ENCODE assay signal across 30 cellular contexts in the genomic region with DNA sequence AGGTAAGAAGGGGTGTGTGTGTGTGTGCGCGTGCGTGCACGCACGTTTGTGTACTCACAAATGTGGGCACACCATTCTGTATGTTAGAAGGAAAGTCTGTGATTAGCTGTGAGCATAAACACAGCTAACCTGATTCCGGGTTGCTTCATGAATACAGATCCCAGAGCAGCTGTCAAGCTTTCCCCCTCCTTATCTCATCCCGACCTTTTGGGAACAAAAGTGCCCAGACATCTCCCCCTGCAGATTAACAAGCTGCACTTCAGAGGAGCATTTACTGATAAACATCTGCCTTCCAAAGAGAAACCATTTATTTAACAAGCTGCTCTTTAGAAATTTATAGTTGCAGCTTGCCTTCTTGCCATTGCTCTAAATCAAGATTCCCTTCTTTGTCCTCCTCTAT.
DNase-seq lines count a peak whose midpoint lies in the region; ATAC-seq, FAIRE-seq and TF ChIP-seq lines count a peak whose summit lies in the region.
"Had no signal": no experiment of that assay in that cellular context is flagged by ENCODE, and none has a peak within 500 bp of the region (broad histone marks: within the 10 kb centered on the region; RNA-seq: fewer than 3 reads in every experiment).

No MANE protein-coding gene starts in this region.

- no peak for FAIRE-seq in GM19239 (lab: Jason Lieb, UNC)
- FAIRE-seq: colon, H1, keratinocyte, RCC 7860 had no signal

- ATAC-seq in WTC11 = peak; percentile 43; the same call in 1 of the 2 replicates
- ATAC-seq: activated CD8-positive, alpha-beta memory T cell treated with anti-CD3 and anti-CD28 coated beads, Interleukin-2, amount 10 ng/mL, durations not matched to agents 7 days and 5 days; activated T-cell treated with anti-CD3 and anti-CD28 coated beads, Interleukin-2, amount 50 U/mL, for 72 hours; gastrocnemius medialis; lower lobe of right lung; T-helper 17 cell had no signal

- CTCF ChIA-PET in WTC11 (lab: Charles Lee) (interaction anchor here (0.8 kb wide), 1 partner anchor 135 kb away, joined by 3 read pairs; a partner anchor contains a TSS), MCF 10A (lab: Yijun Ruan, JAX) (interaction anchor here (0.7 to 0.8 kb wide), 2 partner anchors 9 to 98 kb away, joined by 3 read pairs; no protein-coding TSS in a partner anchor)

- H3K27ac ChIP-seq in mesodermal cell (ENCODE audit: low read depth, low read length, severe bottlenecking) = peak overlapping the region; percentile 33
- H3K27ac ChIP-seq: 22Rv1, esophagus squamous epithelium, gastrocnemius medialis, lower lobe of right lung, thyroid gland had no signal

- H3K9me3 ChIP-seq in mesodermal cell (ENCODE audit: control insufficient read depth, low read length) = peaks cover 10% of the 10 kb centered on the region
- H3K9me3 ChIP-seq: esophagus squamous epithelium, gastrocnemius medialis, lower lobe of right lung, thyroid gland had no signal

- no peak overlapping the region for H3K4me3 ChIP-seq in mesodermal cell (ENCODE audit: extremely low read depth, insufficient read depth, low read length, poor library complexity, severe bottlenecking)
- H3K4me3 ChIP-seq: esophagus squamous epithelium, gastrocnemius medialis, lower lobe of right lung, thyroid gland had no signal

- H3K4me1 ChIP-seq in mesodermal cell (ENCODE audit: control insufficient read depth, insufficient read depth, low read length, poor library complexity, severe bottlenecking) = peaks cover 19% of the 10 kb centered on the region
- H3K4me1 ChIP-seq: esophagus squamous epithelium, gastrocnemius medialis, lower lobe of right lung, thyroid gland had no signal

- 35 to 77% methylated on average over 2 to 7 of the region's 7 CpGs for WGBS in mesodermal cell (ENCODE audit: insufficient coverage in 2 of 2), 2 experiments

- no peak for TF ChIP-seq CTCF in WTC11 (IDR thresholded peaks at IDR 0.05)
- TF ChIP-seq CTCF in MCF 10A (IDR thresholded peaks at IDR 0.05; ENCODE audit: unreplicated experiment) = no peak

- H3K9me3 Mint-ChIP-seq in WTC11 (peaks cover 20% of the 10 kb centered on the region), MCF 10A (ENCODE audit: unreplicated experiment) (peaks cover 18% of the 10 kb centered on the region)

- intact Hi-C loops in MCF 10A (cut with micrococcal nuclease) = loop anchor here (5.0 to 10.0 kb wide), 3 partner anchors 218 to 658 kb away; no protein-coding TSS in a partner anchor

- H3K27ac Mint-ChIP-seq in WTC11 = no peak overlapping the region
- H3K27ac Mint-ChIP-seq in MCF 10A (ENCODE audit: low read depth, unreplicated experiment) = no peak overlapping the region
- H3K27ac Mint-ChIP-seq: activated CD4-positive, alpha-beta T cell treated with anti-CD3 and anti-CD28 coated beads, Interleukin-2, amount 10 ng/mL, durations not matched to agents 7 days and 5 days; activated CD8-positive, alpha-beta memory T cell treated with anti-CD3 and anti-CD28 coated beads, Interleukin-2, amount 10 ng/mL, durations not matched to agents 7 days and 5 days; activated T-cell treated with anti-CD3 and anti-CD28 coated beads, Interleukin-2, amount 50 U/mL, for 72 hours; progenitor cell of endocrine pancreas; stimulated activated naive CD8-positive, alpha-beta T cell treated with anti-CD3 and anti-CD28 coated beads, Interleukin-15, Interleukin-2, amounts not matched to agents 100 ng/mL and 50 ng/mL, for 24 hours; T-helper 17 cell had no signal

- no peak overlapping the region for H3K4me3 Mint-ChIP-seq in WTC11
- no peak overlapping the region for H3K4me3 Mint-ChIP-seq in MCF 10A (ENCODE audit: unreplicated experiment)
- H3K4me3 Mint-ChIP-seq: activated CD4-positive, alpha-beta T cell treated with anti-CD3 and anti-CD28 coated beads, Interleukin-2, amount 10 ng/mL, durations not matched to agents 7 days and 5 days; activated CD8-positive, alpha-beta memory T cell treated with anti-CD3 and anti-CD28 coated beads, Interleukin-2, amount 10 ng/mL, durations not matched to agents 7 days and 5 days; activated T-cell treated with anti-CD3 and anti-CD28 coated beads, Interleukin-2, amount 50 U/mL, for 72 hours; CD8-positive, alpha-beta memory T cell; stimulated activated naive CD8-positive, alpha-beta T cell treated with anti-CD3 and anti-CD28 coated beads, Interleukin-15, Interleukin-2, amounts not matched to agents 100 ng/mL and 50 ng/mL, for 24 hours; T-helper 17 cell had no signal

- H3K27me3 Mint-ChIP-seq in WTC11 (ENCODE audit: low read depth) = peaks cover 9% of the 10 kb centered on the region; the same call in 1 of the 2 replicates
- H3K27me3 Mint-ChIP-seq in MCF 10A (ENCODE audit: insufficient read depth, unreplicated experiment) = no peaks in the 10 kb centered on the region
- H3K27me3 Mint-ChIP-seq: activated CD4-positive, alpha-beta T cell treated with anti-CD3 and anti-CD28 coated beads, Interleukin-2, amount 10 ng/mL, durations not matched to agents 7 days and 5 days; CD8-positive, alpha-beta memory T cell; stimulated activated naive CD8-positive, alpha-beta T cell treated with anti-CD3 and anti-CD28 coated beads, Interleukin-15, Interleukin-2, amounts not matched to agents 100 ng/mL and 50 ng/mL, for 24 hours; T-helper 17 cell had no signal

- POLR2A ChIA-PET in WTC11 (lab: Charles Lee) (no interaction called here), MCF 10A (lab: Yijun Ruan, JAX) (interaction anchor here (1.3 kb wide), 1 partner anchor 12 kb away, joined by 3 read pairs; no protein-coding TSS in a partner anchor)

- H3K36me3 ChIP-seq in mesodermal cell (ENCODE audit: control insufficient read depth, insufficient read depth, low read length) = peaks cover 4% of the 10 kb centered on the region
- H3K36me3 ChIP-seq: lower lobe of right lung, thyroid gland had no signal

- BruUV-seq in MCF 10A (replicated peaks; lab: Mats Ljungman, UMichigan) = no TSS peak

- H3K36me3 Mint-ChIP-seq in WTC11 = peaks cover 9% of the 10 kb centered on the region
- peaks cover 11% of the 10 kb centered on the region for H3K36me3 Mint-ChIP-seq in MCF 10A (ENCODE audit: insufficient read depth, unreplicated experiment)

- H3K4me1 Mint-ChIP-seq in WTC11 = peaks cover 2% of the 10 kb centered on the region
- H3K4me1 Mint-ChIP-seq in MCF 10A (ENCODE audit: insufficient read depth, unreplicated experiment) = peaks cover 11% of the 10 kb centered on the region
- H3K4me1 Mint-ChIP-seq: activated CD4-positive, alpha-beta T cell treated with anti-CD3 and anti-CD28 coated beads, Interleukin-2, amount 10 ng/mL, durations not matched to agents 7 days and 5 days; activated CD8-positive, alpha-beta memory T cell treated with anti-CD3 and anti-CD28 coated beads, Interleukin-2, amount 10 ng/mL, durations not matched to agents 7 days and 5 days; CD8-positive, alpha-beta memory T cell; T-helper 17 cell had no signal

- DNase-seq in NCI-H1105 treated with DMSO at 0.1 percent for 48 hours (lab: John Stamatoyannopoulos, UW) (peak; percentile 20), NCI-H1105 (lab: John Stamatoyannopoulos, UW) (no peak), NCI-H2171 (lab: John Stamatoyannopoulos, UW) (peak; percentile 59), WTC11 (ENCODE audit: low spot score) (no peak), MCF 10A (ENCODE audit: unreplicated experiment) (no peak), GM19239 (ENCODE audit: insufficient read length, low spot score) (no peak)
- DNase-seq in activated CD4-positive, alpha-beta T cell treated with anti-CD3 and anti-CD28 coated beads for 48 hours = no peak
- DNase-seq: activated CD4-positive, alpha-beta T cell treated with anti-CD3 and anti-CD28 coated beads, Interleukin-2, amount 10 ng/mL, durations not matched to agents 7 days and 5 days; activated CD8-positive, alpha-beta memory T cell treated with anti-CD3 and anti-CD28 coated beads, Interleukin-2, amount 10 ng/mL, durations not matched to agents 7 days and 5 days; activated naive CD4-positive, alpha-beta T cell treated with Interleukin-2 at 50 U/mL for 16 hours; activated T-cell treated with anti-CD3 and anti-CD28 coated beads, Interleukin-2, amount 50 U/mL, for 72 hours; amniotic stem cell; CD8-positive, alpha-beta memory T cell; effector CD8-positive, alpha-beta T cell; esophagus squamous epithelium; gastrocnemius medialis; lower lobe of right lung; MV-4-11; NCI-H1930; stimulated activated CD4-positive, alpha-beta T cell treated with anti-CD3 and anti-CD28 coated beads, Interleukin-15, amount 100 ng/mL, for 24 hours; T-helper 17 cell; thyroid gland had no signal

TF ChIP-seq in WTC11, 78 proteins besides CTCF, POLR2A, EP300 and RAD21 (continues in another document):
- TF ChIP-seq, protein P1, sequence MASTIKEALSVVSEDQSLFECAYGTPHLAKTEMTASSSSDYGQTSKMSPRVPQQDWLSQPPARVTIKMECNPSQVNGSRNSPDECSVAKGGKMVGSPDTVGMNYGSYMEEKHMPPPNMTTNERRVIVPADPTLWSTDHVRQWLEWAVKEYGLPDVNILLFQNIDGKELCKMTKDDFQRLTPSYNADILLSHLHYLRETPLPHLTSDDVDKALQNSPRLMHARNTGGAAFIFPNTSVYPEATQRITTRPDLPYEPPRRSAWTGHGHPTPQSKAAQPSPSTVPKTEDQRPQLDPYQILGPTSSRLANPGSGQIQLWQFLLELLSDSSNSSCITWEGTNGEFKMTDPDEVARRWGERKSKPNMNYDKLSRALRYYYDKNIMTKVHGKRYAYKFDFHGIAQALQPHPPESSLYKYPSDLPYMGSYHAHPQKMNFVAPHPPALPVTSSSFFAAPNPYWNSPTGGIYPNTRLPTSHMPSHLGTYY (CRISPR knock-in tag; IDR thresholded peaks at IDR 0.05) = no peak
- TF ChIP-seq MYBL2 (CRISPR knock-in tag; IDR thresholded peaks at IDR 0.05) (no peak), ZNF232 (CRISPR knock-in tag; IDR thresholded peaks at IDR 0.05) (no peak)
- TF ChIP-seq, protein P2, sequence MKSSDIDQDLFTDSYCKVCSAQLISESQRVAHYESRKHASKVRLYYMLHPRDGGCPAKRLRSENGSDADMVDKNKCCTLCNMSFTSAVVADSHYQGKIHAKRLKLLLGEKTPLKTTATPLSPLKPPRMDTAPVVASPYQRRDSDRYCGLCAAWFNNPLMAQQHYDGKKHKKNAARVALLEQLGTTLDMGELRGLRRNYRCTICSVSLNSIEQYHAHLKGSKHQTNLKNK (CRISPR knock-in tag; IDR thresholded peaks at IDR 0.05) = no peak

Comparison
In these comparisons a context has a peak if more than half of its experiments do, and no peak if none do; other contexts are left out.
1. DNase-seq: peak in NCI-H1105 treated with DMSO at 0.1 percent for 48 hours (single experiment) and NCI-H2171 (single experiment); none in NCI-H1105 (single experiment), WTC11 (single experiment), MCF 10A (single experiment), GM19239 (single experiment) and activated CD4-positive, alpha-beta T cell treated with anti-CD3 and anti-CD28 coated beads for 48 hours (single experiment).